ENCODE assay signal across 15 cellular contexts in the genomic region with DNA sequence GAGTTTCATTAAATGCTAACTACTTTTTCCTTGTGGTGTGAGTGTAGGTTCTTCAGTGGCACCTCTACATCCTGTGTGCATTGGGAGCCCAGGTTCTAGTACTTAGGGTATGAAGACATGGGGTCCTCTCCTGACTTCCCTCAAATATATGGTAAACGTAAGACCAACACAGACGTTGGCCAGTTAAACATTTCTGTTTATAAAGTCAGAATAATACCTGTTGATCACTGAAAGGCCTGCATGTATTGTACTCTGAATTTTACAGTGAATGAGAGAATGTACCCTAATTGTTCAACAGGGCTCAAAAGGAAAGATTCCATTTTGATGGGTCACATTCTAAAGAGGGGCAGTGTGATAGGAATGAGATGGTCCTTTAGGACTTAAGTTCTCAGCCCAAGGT. TPM values are rescaled to one million over a fixed set of nuclear protein-coding genes. Genes with fewer than 3 reads are reported as not detected.
A peak's percentile ranks its signal among the peaks of the same experiment; 100 is the strongest.
DNase-seq lines count a peak whose midpoint lies in the region; ATAC-seq and TF ChIP-seq lines count a peak whose summit lies in the region.
"Had no signal": no experiment of that assay in that cellular context is flagged by ENCODE, and none has a peak within 500 bp of the region (broad histone marks: within the 10 kb centered on the region; RNA-seq: fewer than 3 reads in every experiment).

No MANE protein-coding gene starts in this region.

- TF ChIP-seq RAD21 in SK-N-SH (IDR thresholded peaks at IDR 0.05; ENCODE audit: low read length) = no peak

- POLR2A ChIA-PET in SK-N-SH (lab: Yijun Ruan, JAX) = no interaction called here
- POLR2A ChIA-PET in activated CD4-positive, alpha-beta memory T cell treated with anti-CD3 and anti-CD28 coated beads for 36 hours (lab: Charles Lee) = no interaction called here

- H3K27ac Mint-ChIP-seq in activated CD4-positive, alpha-beta memory T cell treated with anti-CD3 and anti-CD28 coated beads for 36 hours = peak overlapping the region; percentile 88
- H3K27ac Mint-ChIP-seq in nephron progenitor cell = peak overlapping the region; percentile 43

- 88% methylated on average over 2 of the region's 2 CpGs for WGBS in SK-N-SH (ENCODE audit: low lambda C conversion rate)

- no peak overlapping the region for H2AFZ ChIP-seq in SK-N-SH (ENCODE audit: low read depth)

- peaks cover 69% of the 10 kb centered on the region for H3K36me3 Mint-ChIP-seq in activated CD4-positive, alpha-beta memory T cell treated with anti-CD3 and anti-CD28 coated beads for 36 hours
- peaks cover 39% of the 10 kb centered on the region for H3K36me3 Mint-ChIP-seq in nephron progenitor cell (ENCODE audit: low read depth)

- H3K9me2 ChIP-seq in SK-N-SH = no peaks in the 10 kb centered on the region

- no peak overlapping the region for H3K9ac ChIP-seq in SK-N-SH

- 0 out of 2 replicates have a peak overlapping the region, but pooled peaks have one; percentile 89 for H3K4me2 ChIP-seq in SK-N-SH

- no peak overlapping the region; a peak in 1 of 4 replicates for H3K4me3 ChIP-seq in SK-N-SH (ENCODE audit: low read depth in 2 of 2, low read length in 1 of 2)
- H3K4me3 ChIP-seq in HL-60 (replicated peaks; ENCODE audit: insufficient read depth, low read length) = peak overlapping the region; percentile 66
- no peak overlapping the region for H3K4me3 ChIP-seq in uterus
- no peak overlapping the region for H3K4me3 ChIP-seq in WERI-Rb-1 (ENCODE audit: low read depth, low read length)
- H3K4me3 ChIP-seq: suprapubic skin had no signal

- H3K27me3 ChIP-seq in SK-N-SH (ENCODE audit: insufficient read depth) (no peaks in the 10 kb centered on the region), HL-60 (ENCODE audit: insufficient read depth, poor library complexity, severe bottlenecking) (no peaks in the 10 kb centered on the region), uterus (no peaks in the 10 kb centered on the region), WERI-Rb-1 (ENCODE audit: insufficient read depth, low read depth, severe bottlenecking) (no peaks in the 10 kb centered on the region)
- H3K27me3 ChIP-seq: suprapubic skin had no signal

- H3F3A ChIP-seq in SK-N-SH (replicated peaks; ENCODE audit: insufficient read depth) = peaks cover 58% of the 10 kb centered on the region

- no peak for TF ChIP-seq EP300 in SK-N-SH (IDR thresholded peaks at IDR 0.05; ENCODE audit: borderline replicate concordance in 1 of 2, low read depth in 1 of 2, low read length in 1 of 2)

- TF ChIP-seq CTCF in SK-N-SH (IDR thresholded peaks at IDR 0.05) (no peak), HL-60 (IDR thresholded peaks at IDR 0.05; ENCODE audit: insufficient read depth, low read length) (no peak), nephron progenitor cell (IDR thresholded peaks at IDR 0.05) (no peak), uterus (IDR thresholded peaks at IDR 0.05) (no peak), WERI-Rb-1 (IDR thresholded peaks at IDR 0.05; ENCODE audit: low read depth, low read length) (no peak)

- no peaks in the 10 kb centered on the region for H3K9me3 Mint-ChIP-seq in activated CD4-positive, alpha-beta memory T cell treated with anti-CD3 and anti-CD28 coated beads for 36 hours
- no peaks in the 10 kb centered on the region for H3K9me3 Mint-ChIP-seq in nephron progenitor cell

- peaks cover 15% of the 10 kb centered on the region for H4K20me1 ChIP-seq in SK-N-SH (ENCODE audit: insufficient read depth)

- no peak for DNase-seq in SK-N-SH
- DNase-seq in HL-60 (ENCODE audit: low read depth in 1 of 2, low spot score in 1 of 2) = no peak
- no peak for DNase-seq in activated CD4-positive, alpha-beta memory T cell treated with anti-CD3 and anti-CD28 coated beads for 36 hours
- no peak for DNase-seq in nephron progenitor cell
- DNase-seq in uterus = no peak
- no peak for DNase-seq in WERI-Rb-1
- DNase-seq in hepatic stellate cell (ENCODE audit: low spot score) = no peak
- DNase-seq: activated CD4-positive, alpha-beta T cell treated with anti-CD3 and anti-CD28 coated beads for 1 hour; effector CD8-positive, alpha-beta T cell; head of caudate nucleus; posterior cingulate gyrus; SHP77; stimulated activated CD4-positive, alpha-beta T cell treated with anti-CD3 and anti-CD28 coated beads, Interleukin-4, amount 100 ng/mL, for 4 hours had no signal

- H3K4me3 Mint-ChIP-seq in activated CD4-positive, alpha-beta memory T cell treated with anti-CD3 and anti-CD28 coated beads for 36 hours = peak overlapping the region; percentile 27
- no peak overlapping the region for H3K4me3 Mint-ChIP-seq in nephron progenitor cell

- ATAC-seq in SK-N-SH treated with all-trans-retinoic acid at 6 μM for 48 hours = no peak

- CTCF ChIA-PET in SK-N-SH (lab: Yijun Ruan, JAX) = no interaction called here
- CTCF ChIA-PET in activated CD4-positive, alpha-beta memory T cell treated with anti-CD3 and anti-CD28 coated beads for 36 hours (lab: Charles Lee) = no interaction called here

- H3K4me1 Mint-ChIP-seq in activated CD4-positive, alpha-beta memory T cell treated with anti-CD3 and anti-CD28 coated beads for 36 hours (ENCODE audit: low read depth) = peaks cover 62% of the 10 kb centered on the region
- H3K4me1 Mint-ChIP-seq in nephron progenitor cell = peaks cover 75% of the 10 kb centered on the region

- H3K27ac ChIP-seq in SK-N-SH (ENCODE audit: low read depth in 2 of 2, low read length in 1 of 2) = peak overlapping the region; percentile 11 to 90; a peak in 3 of 4 replicates
- H3K27ac ChIP-seq in HL-60 (replicated peaks) = peak overlapping the region; percentile 99
- H3K27ac ChIP-seq in uterus = no peak overlapping the region
- H3K27ac ChIP-seq in WERI-Rb-1 = no peak overlapping the region
- H3K27ac ChIP-seq: suprapubic skin had no signal

- intact Hi-C loops in activated CD4-positive, alpha-beta memory T cell treated with anti-CD3 and anti-CD28 coated beads for 36 hours (cut with micrococcal nuclease) = loop anchor here (10.0 kb wide), 4 partner anchors 701 to 1769 kb away; partner anchors contain the start of genes ADM, AMPD3 and EIF3F
- intact Hi-C loops in uterus (cut with DNase I; ENCODE audit: low total_unique reads) = loop anchor here (10.0 kb wide), 1 partner anchor 129 kb away; a partner anchor contains a TSS

- H3K79me2 ChIP-seq in SK-N-SH (ENCODE audit: insufficient read depth) = peaks cover 62% of the 10 kb centered on the region

- H3K4me1 ChIP-seq in SK-N-SH (ENCODE audit: control insufficient read depth in 1 of 2, insufficient read depth in 2 of 2, low read depth in 1 of 2, low read length in 1 of 2) = peaks cover 24 to 35% of the 10 kb centered on the region in 2 experiments; a peak in 3 of 4 replicates
- peaks cover 0 to 18% of the 10 kb centered on the region in 2 donors for H3K4me1 ChIP-seq in uterus

- H3K9me3 ChIP-seq in SK-N-SH (no peaks in the 10 kb centered on the region), uterus (no peaks in the 10 kb centered on the region), WERI-Rb-1 (ENCODE audit: severe bottlenecking) (no peaks in the 10 kb centered on the region)
- H3K9me3 ChIP-seq: suprapubic skin had no signal

- H3K27me3 Mint-ChIP-seq in activated CD4-positive, alpha-beta memory T cell treated with anti-CD3 and anti-CD28 coated beads for 36 hours = no peaks in the 10 kb centered on the region
- H3K27me3 Mint-ChIP-seq in nephron progenitor cell (ENCODE audit: low read depth, poor library complexity) = no peaks in the 10 kb centered on the region

- H3K36me3 ChIP-seq in SK-N-SH (replicated peaks in 1 of 2; ENCODE audit: control insufficient read depth in 1 of 2, insufficient read depth in 2 of 2, low read length in 1 of 2) (peaks cover 34 to 49% of the 10 kb centered on the region in 2 experiments), uterus (no peaks in the 10 kb centered on the region), WERI-Rb-1 (peaks cover 61% of the 10 kb centered on the region)

- TF ChIP-seq POLR2A in uterus (IDR thresholded peaks at IDR 0.05) = no peak

TF ChIP-seq in SK-N-SH, 30 proteins besides CTCF, POLR2A, EP300 and RAD21:
- TF ChIP-seq GATA2 (CRISPR knock-in tag; IDR thresholded peaks at IDR 0.05) = no peak

TF ChIP-seq in SK-N-SH treated with all-trans-retinoic acid at 6 μM for 48 hours, 23 proteins besides CTCF, POLR2A, EP300 and RAD21:
- no peak for TF ChIP-seq GLIS3 (CRISPR knock-in tag; IDR thresholded peaks at IDR 0.05)
- no peak for TF ChIP-seq CSDC2 (CRISPR knock-in tag; IDR thresholded peaks at IDR 0.05)

RNA-seq across cellular contexts. Expression of gene RPL27A, which starts 3.2 kb away (rescaled TPM):
- polyA plus RNA-seq in SK-N-SH (2012; rRNA removed) = 752 and 1,162 TPM in 2 replicates
- 1,039 and 1,258 TPM in 2 replicates for polyA plus RNA-seq in SK-N-SH (2012; cell fraction: cytosol; rRNA removed)
- polyA plus RNA-seq in SK-N-SH (2012; cell fraction: nucleus; rRNA removed) = 308 and 341 TPM in 2 replicates
- total RNA-seq in activated CD4-positive, alpha-beta memory T cell treated with anti-CD3 and anti-CD28 coated beads for 36 hours = 1,000 to 10,000 TPM; 1,027 to 1,094 TPM
- total RNA-seq in uterus = 1,000 to 10,000 TPM in 2 of 4 donors, 100 to 1,000 TPM in 2; 505 to 3,151 (median 1,895) TPM

RNA-seq across cellular contexts. Expression of gene TRIM66, which starts 3.4 kb away (rescaled TPM):
- polyA plus RNA-seq in SK-N-SH (2012; rRNA removed) = 6.4 and 8.0 TPM in 2 replicates
- polyA plus RNA-seq in SK-N-SH (2012; cell fraction: cytosol; rRNA removed) = 2.5 and 2.7 TPM in 2 replicates
- polyA plus RNA-seq in SK-N-SH (2012; cell fraction: nucleus; rRNA removed) = 44.1 and 62.7 TPM in 2 replicates
- 10 to 100 TPM; 18.3 to 24.2 TPM for total RNA-seq in activated CD4-positive, alpha-beta memory T cell treated with anti-CD3 and anti-CD28 coated beads for 36 hours
- total RNA-seq in uterus = 10 to 100 TPM in 2 of 4 donors, 1 to 10 TPM in 2; 7.4 to 18.2 (median 10.5) TPM

Comparison
In these comparisons a context has a peak if more than half of its experiments do, and no peak if none do; other contexts are left out.
1. H3K27ac ChIP-seq: peak in SK-N-SH (2 of 2) and HL-60 (single experiment); none in uterus (0 of 2) and WERI-Rb-1 (single experiment).